In genomic region chr6:11161031-11161966, GRCh38 we compare ENCODE assay signal across 14 cellular contexts. TPM values are rescaled to one million over a fixed set of nuclear protein-coding genes. Genes with fewer than 3 reads are reported as not detected.
DNase-seq lines count a peak whose midpoint lies in the region; ATAC-seq, FAIRE-seq and TF ChIP-seq lines count a peak whose summit lies in the region.
"Had no signal": no experiment of that assay in that cellular context is flagged by ENCODE, and none has a peak within 500 bp of the region (broad histone marks: within the 10 kb centered on the region; RNA-seq: fewer than 3 reads in every experiment).

No MANE protein-coding gene starts in this region.

- WGBS in HepG2 (ENCODE audit: low lambda C conversion rate): 72% methylated on average over 9 of the region's 9 CpGs
- WGBS in right lobe of liver (ENCODE audit: insufficient coverage, low coverage, low lambda C conversion rate, missing lambda C conversion rate): 92% methylated on average over 9 of the region's 9 CpGs

- H3K4me2 ChIP-seq in HepG2 (ENCODE audit: low read depth, low read length): 0 out of 2 replicates have a peak overlapping the region, but pooled peaks have one; percentile 0

- H3K27ac Mint-ChIP-seq in glutamatergic neuron (ENCODE audit: unreplicated experiment): no peak overlapping the region
- H3K27ac Mint-ChIP-seq: activated naive CD4-positive, alpha-beta T cell treated with anti-CD3 and anti-CD28 coated beads for 36 hours; T-cell had no signal

- H3K9me3 ChIP-seq in HepG2 (ENCODE audit: low read length): no peaks in the 10 kb centered on the region
- no peaks in the 10 kb centered on the region for H3K9me3 ChIP-seq in right lobe of liver

- H3K9ac ChIP-seq in HepG2 (ENCODE audit: insufficient read depth, low read depth, low read length): peak overlapping the region; percentile 6; the same call in 1 of the 2 replicates

- in situ Hi-C loops in HepG2 (cut with HindIII; ENCODE audit: extremely low pct_ligation_motif_present, low pct_unique_long_range_greater_than_20kb): no loop called here

- ATAC-seq in HepG2 (no peak; the same call in 2 of the 3 replicates), right lobe of liver (no peak), left colon (no peak), GM21737 (IDR thresholded peaks at IDR 0.05; ENCODE audit: unreplicated experiment) (no peak)
- ATAC-seq: natural killer cell treated with Interleukin-12 subunit alpha and Interleukin-12 subunit beta and Interleukin-15 and Interleukin-18, amount 100 ng/mL, for 72 hours; T-cell had no signal

- TF ChIP-seq EP300 in HepG2 (IDR thresholded peaks at IDR 0.05; ENCODE audit: low read depth in 2 of 2, low read length in 2 of 2) (peak in 1 of 2 experiments; percentile 34; a peak in 1 of 4 replicates), HepG2 (CRISPR knock-in tag; IDR thresholded peaks at IDR 0.05; ENCODE audit: borderline replicate concordance) (no peak)

- TF ChIP-seq POLR2A in HepG2 (IDR thresholded peaks at IDR 0.05; ENCODE audit: insufficient read depth in 1 of 2, low read depth in 2 of 2, low read length in 2 of 2) (no peak), right lobe of liver (IDR thresholded peaks at IDR 0.05) (no peak)

- DNase-seq in HepG2 (ENCODE audit: low spot score): peak; percentile 66
- no peak for DNase-seq in right lobe of liver
- DNase-seq in caudate nucleus (lab: John Stamatoyannopoulos, UW): peak in 21 of 61 donors; percentile 4 to 73 (median 14)
- DNase-seq in left colon: no peak
- no peak for DNase-seq in NCI-H1436 (lab: John Stamatoyannopoulos, UW)
- DNase-seq in glutamatergic neuron: no peak
- DNase-seq: activated CD4-positive, alpha-beta T cell treated with anti-CD3 and anti-CD28 coated beads, Interleukin-2, amount 50 U/mL, for 4 hours; activated naive CD4-positive, alpha-beta T cell treated with anti-CD3 and anti-CD28 coated beads for 36 hours; GDM1; NCI-H1694 treated with DMSO at 0.1 percent for 48 hours; T-cell had no signal

- H4K20me1 ChIP-seq in HepG2 (ENCODE audit: insufficient read depth, low read length): no peaks in the 10 kb centered on the region

- no peaks in the 10 kb centered on the region for H3K27me3 Mint-ChIP-seq in glutamatergic neuron (ENCODE audit: unreplicated experiment)
- H3K27me3 Mint-ChIP-seq: T-cell had no signal

- H3K27ac ChIP-seq in HepG2 (ENCODE audit: extremely low read length, insufficient read depth, low read length): no peak overlapping the region
- H3K27ac ChIP-seq in right lobe of liver: no peak overlapping the region
- peak overlapping the region; percentile 71 for H3K27ac ChIP-seq in caudate nucleus (ENCODE audit: low read depth, low read length)
- H3K27ac ChIP-seq in layer of hippocampus (ENCODE audit: low read depth, low read length): peak overlapping the region; percentile 68

- no peaks in the 10 kb centered on the region for H3K79me2 ChIP-seq in HepG2 (ENCODE audit: insufficient read depth, low read length)

- no peaks in the 10 kb centered on the region for H3K27me3 ChIP-seq in HepG2 (ENCODE audit: control insufficient read depth in 1 of 2, insufficient read depth in 2 of 2, low read length in 2 of 2)
- no peaks in the 10 kb centered on the region for H3K27me3 ChIP-seq in right lobe of liver
- H3K27me3 ChIP-seq in layer of hippocampus (ENCODE audit: control insufficient read depth, insufficient read depth, low read length): no peaks in the 10 kb centered on the region

- BruUV-seq in HepG2 (replicated peaks; lab: Mats Ljungman, UMichigan): no TSS peak

- H3K4me1 Mint-ChIP-seq in glutamatergic neuron (ENCODE audit: low read depth, unreplicated experiment): no peaks in the 10 kb centered on the region

- POLR2A ChIA-PET in HepG2 (lab: Yijun Ruan, JAX): no interaction called here

- no peak overlapping the region for H2AFZ ChIP-seq in HepG2 (ENCODE audit: low read length)

- CTCF ChIA-PET in HepG2 (lab: Yijun Ruan, JAX; ENCODE audit: low intra/inter-chr PET ratio, low total read pairs): no interaction called here

- no peak for TF ChIP-seq RAD21 in HepG2 (CRISPR knock-in tag; IDR thresholded peaks at IDR 0.05)

- no peak overlapping the region for H3K4me3 Mint-ChIP-seq in glutamatergic neuron (ENCODE audit: unreplicated experiment)
- H3K4me3 Mint-ChIP-seq: activated naive CD4-positive, alpha-beta T cell treated with anti-CD3 and anti-CD28 coated beads for 36 hours; natural killer cell treated with Interleukin-12 subunit alpha and Interleukin-12 subunit beta and Interleukin-15 and Interleukin-18, amount 100 ng/mL, for 72 hours; T-cell had no signal

- H3K36me3 ChIP-seq in HepG2 (replicated peaks in 1 of 2; ENCODE audit: control insufficient read depth in 1 of 2, insufficient read depth in 2 of 2, low read length in 2 of 2) (no peaks in the 10 kb centered on the region), right lobe of liver (no peaks in the 10 kb centered on the region)

- H3K4me1 ChIP-seq in HepG2 (ENCODE audit: insufficient read depth, low read length): peaks cover 36% of the 10 kb centered on the region
- no peaks in the 10 kb centered on the region for H3K4me1 ChIP-seq in right lobe of liver

- no peak overlapping the region for H3K4me3 ChIP-seq in HepG2 (replicated peaks in 1 of 3; ENCODE audit: insufficient read depth in 1 of 3, low read depth in 2 of 3, low read length in 3 of 3)
- no peak overlapping the region for H3K4me3 ChIP-seq in right lobe of liver

- TF ChIP-seq CTCF in HepG2 (CRISPR knock-in tag; IDR thresholded peaks at IDR 0.05): no peak
- TF ChIP-seq CTCF in right lobe of liver (IDR thresholded peaks at IDR 0.05): no peak
- no peak for TF ChIP-seq CTCF in glutamatergic neuron (IDR thresholded peaks at IDR 0.05; ENCODE audit: partially characterized antibody, unreplicated experiment)

- intact Hi-C loops in HepG2 (cut with micrococcal nuclease; ENCODE audit: unreplicated experiment) (no loop called here), right lobe of liver (cut with DNase I) (no loop called here), left colon (cut with DNase I, micrococcal nuclease) (no loop called here)

- FAIRE-seq in HepG2 (lab: Jason Lieb, UNC): no peak

- no peaks in the 10 kb centered on the region for H3K36me3 Mint-ChIP-seq in glutamatergic neuron (ENCODE audit: unreplicated experiment)
- H3K36me3 Mint-ChIP-seq: T-cell had no signal

- H3K9me3 Mint-ChIP-seq in glutamatergic neuron (ENCODE audit: unreplicated experiment): no peaks in the 10 kb centered on the region
- H3K9me3 Mint-ChIP-seq: activated naive CD4-positive, alpha-beta T cell treated with anti-CD3 and anti-CD28 coated beads for 36 hours; natural killer cell treated with Interleukin-12 subunit alpha and Interleukin-12 subunit beta and Interleukin-15 and Interleukin-18, amount 100 ng/mL, for 72 hours; T-cell had no signal

TF ChIP-seq in HepG2, 621 proteins besides CTCF, POLR2A, EP300 and RAD21 (continues in another document):
- TF ChIP-seq SOX13 (IDR thresholded peaks at IDR 0.05) (no peak), SOX13 (CRISPR knock-in tag; conservative IDR thresholded peaks at IDR 0.05 in 1 of 2, IDR thresholded peaks at IDR 0.05 in 1 of 2) (peak in 1 of 2 experiments; percentile 58; a peak in 1 of 4 replicates), GMEB2 (CRISPR knock-in tag; IDR thresholded peaks at IDR 0.05; ENCODE audit: low read depth) (no peak), KMT2A (CRISPR knock-in tag; IDR thresholded peaks at IDR 0.05) (no peak), ZSCAN29 (CRISPR knock-in tag; conservative IDR thresholded peaks at IDR 0.05) (no peak), SOX5 (CRISPR knock-in tag; IDR thresholded peaks at IDR 0.05; ENCODE audit: borderline replicate concordance) (peak; percentile 34; the same call in 1 of the 2 replicates), ATF7 (IDR thresholded peaks at IDR 0.05) (no peak), ATF7 (CRISPR knock-in tag; IDR thresholded peaks at IDR 0.05) (no peak), ZNF605 (CRISPR knock-in tag; IDR thresholded peaks at IDR 0.05) (no peak), KDM2A (CRISPR knock-in tag; IDR thresholded peaks at IDR 0.05; ENCODE audit: borderline replicate concordance, low read depth) (no peak)

RNA-seq across cellular contexts. Expression of gene ERVFRD-1, which starts 49.8 kb away (rescaled TPM):
- total RNA-seq in HepG2 (2016; rRNA removed; fragmentation: Illumina TruSeq; extraction: Trizol) (not detected in 2 replicates), right lobe of liver (under 1 TPM in 1 of 6 experiments, not detected in 5; 0.12 TPM), left colon (under 1 TPM; 0.09 to 0.14 TPM), glutamatergic neuron (ENCODE audit: unreplicated experiment) (not detected)
- not detected in 2 replicates for total RNA-seq in HepG2 (2016; cell fraction: cytosol; rRNA removed; fragmentation: Illumina TruSeq; extraction: Trizol; ENCODE audit: low read depth)
- total RNA-seq in HepG2 (2016; cell fraction: insoluble cytoplasmic fraction; rRNA removed; fragmentation: Illumina TruSeq; extraction: Trizol): not detected in 2 replicates
- not detected in 2 replicates for total RNA-seq in HepG2 (2016; cell fraction: membrane; rRNA removed; fragmentation: Illumina TruSeq; extraction: Trizol)
- not detected in 2 replicates for total RNA-seq in HepG2 (2016; cell fraction: nucleus; rRNA removed; fragmentation: Illumina TruSeq; extraction: Trizol)
- polyA plus RNA-seq in HepG2 (2011; rRNA removed): not detected in 2 replicates
- not detected in 2 replicates for polyA plus RNA-seq in HepG2 (2011; cell fraction: cytosol; rRNA removed)
- not detected in 2 replicates for polyA plus RNA-seq in HepG2 (2011; cell fraction: nucleus; rRNA removed)
- 0.07 TPM in 1 of 2 replicates, not detected in the other for polyA plus RNA-seq in HepG2 (2012)
- polyA plus RNA-seq in HepG2 (2016; cell fraction: cytosol; fragmentation: Illumina TruSeq; extraction: Trizol; ENCODE audit: low read depth): not detected in 2 replicates
- not detected in 2 replicates for polyA plus RNA-seq in HepG2 (2016; cell fraction: insoluble cytoplasmic fraction; fragmentation: Illumina TruSeq; extraction: Trizol; ENCODE audit: low read depth)
- polyA plus RNA-seq in HepG2 (2016; cell fraction: membrane; fragmentation: Illumina TruSeq; extraction: Trizol; ENCODE audit: low read depth): not detected in 2 replicates
- not detected in 2 replicates for polyA plus RNA-seq in HepG2 (2016; cell fraction: nucleus; fragmentation: Illumina TruSeq; extraction: Trizol; ENCODE audit: insufficient read depth, low read depth)
- not detected in 2 replicates for polyA minus RNA-seq in HepG2 (2011; rRNA and poly(A)+ RNA removed; ENCODE audit: low replicate concordance)
- not detected in 2 replicates for polyA minus RNA-seq in HepG2 (2011; cell fraction: cytosol; rRNA and poly(A)+ RNA removed)
- not detected in 2 replicates for polyA minus RNA-seq in HepG2 (2011; cell fraction: nucleus; rRNA and poly(A)+ RNA removed)
- total RNA-seq: activated naive CD4-positive, alpha-beta T cell treated with anti-CD3 and anti-CD28 coated beads for 36 hours; natural killer cell treated with Interleukin-12 subunit alpha and Interleukin-12 subunit beta and Interleukin-15 and Interleukin-18, amount 100 ng/mL, for 72 hours had no signal

Comparison
In these comparisons a context has a peak if more than half of its experiments do, and no peak if none do; other contexts are left out.
1. H3K27ac ChIP-seq: peak in caudate nucleus (single experiment) and layer of hippocampus (single experiment); none in HepG2 (single experiment) and right lobe of liver (0 of 3).